ENCODE assay signal across 25 cellular contexts in the genomic region with DNA sequence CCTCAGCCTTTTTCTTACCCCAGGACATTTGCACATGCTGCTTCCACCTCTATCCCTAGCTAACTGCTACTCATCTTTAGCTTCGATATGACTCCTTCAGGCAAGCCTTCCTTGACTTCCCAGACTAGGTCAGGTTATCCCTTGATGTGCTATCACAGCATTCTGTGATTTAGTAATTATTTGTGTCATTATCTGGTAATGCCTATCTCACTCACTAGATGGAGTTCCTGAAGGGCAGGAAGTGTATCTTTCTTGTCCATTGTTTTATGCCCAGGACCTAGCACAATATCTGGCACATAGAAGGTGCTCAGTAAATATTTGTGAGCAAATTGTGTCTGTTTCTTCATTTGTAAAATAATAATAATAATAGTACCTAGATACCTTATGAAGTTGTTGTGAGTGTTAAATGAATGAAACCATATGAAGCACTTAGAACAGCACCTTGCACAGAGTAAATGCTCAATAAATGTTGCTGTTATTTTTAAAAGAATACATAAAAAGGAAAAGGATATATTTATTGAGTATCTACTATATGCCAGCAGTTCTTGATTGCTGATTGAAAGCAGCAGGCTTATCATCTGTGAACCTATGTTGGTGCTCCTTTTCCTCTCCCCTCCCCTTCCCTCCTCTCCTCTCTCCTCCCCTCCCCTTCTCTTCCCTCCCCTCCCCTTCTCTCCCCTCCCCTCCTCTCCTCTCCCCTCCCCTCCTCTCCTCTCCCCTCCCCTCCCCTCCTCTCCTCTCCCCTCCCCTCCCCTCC. TPM values are rescaled to one million over a fixed set of nuclear protein-coding genes. Genes with fewer than 3 reads are reported as not detected.
A peak's percentile ranks its signal among the peaks of the same experiment; 100 is the strongest.
DNase-seq lines count a peak whose midpoint lies in the region; ATAC-seq and TF ChIP-seq lines count a peak whose summit lies in the region.
"Had no signal": no experiment of that assay in that cellular context is flagged by ENCODE, and none has a peak within 500 bp of the region (broad histone marks: within the 10 kb centered on the region; RNA-seq: fewer than 3 reads in every experiment).

No MANE protein-coding gene starts in this region.

- H3K36me3 Mint-ChIP-seq in T-helper 1 cell treated with Interleukin-12 subunit alpha and Interleukin-12 subunit beta and Interleukin-4 antibody, amounts not matched to agents 30 μg/mL and 1 μg/mL, for 36 hours (ENCODE audit: low read depth): peaks cover 35% of the 10 kb centered on the region

- peaks cover 8% of the 10 kb centered on the region for H3K4me1 Mint-ChIP-seq in T-helper 1 cell treated with Interleukin-12 subunit alpha and Interleukin-12 subunit beta and Interleukin-4 antibody, amounts not matched to agents 30 μg/mL and 1 μg/mL, for 36 hours (ENCODE audit: low read depth)

- no peaks in the 10 kb centered on the region for H3K9me3 Mint-ChIP-seq in T-helper 1 cell treated with Interleukin-12 subunit alpha and Interleukin-12 subunit beta and Interleukin-4 antibody, amounts not matched to agents 30 μg/mL and 1 μg/mL, for 36 hours
- H3K9me3 Mint-ChIP-seq: activated naive CD8-positive, alpha-beta T cell treated with anti-CD3 and anti-CD28 coated beads, Interleukin-2, amount 10 ng/mL, durations not matched to agents 7 days and 5 days; immature natural killer cell had no signal

- H3K27me3 ChIP-seq in Panc1 (ENCODE audit: control insufficient read depth, insufficient read depth, low read length): no peaks in the 10 kb centered on the region
- H3K27me3 ChIP-seq: gastroesophageal sphincter had no signal

- no peak overlapping the region for H3K4me3 Mint-ChIP-seq in T-helper 1 cell treated with Interleukin-12 subunit alpha and Interleukin-12 subunit beta and Interleukin-4 antibody, amounts not matched to agents 30 μg/mL and 1 μg/mL, for 36 hours
- H3K4me3 Mint-ChIP-seq: activated naive CD8-positive, alpha-beta T cell treated with anti-CD3 and anti-CD28 coated beads, Interleukin-2, amount 10 ng/mL, durations not matched to agents 7 days and 5 days; immature natural killer cell; memory B cell had no signal

- H3K36me3 ChIP-seq in Panc1 (ENCODE audit: control insufficient read depth, insufficient read depth, low read length): no peaks in the 10 kb centered on the region; the same call in 1 of the 2 replicates

- ATAC-seq in Panc1: peak; percentile 53; the same call in 1 of the 2 replicates
- ATAC-seq in HG03139 (IDR thresholded peaks at IDR 0.05; ENCODE audit: unreplicated experiment): no peak
- ATAC-seq: gastroesophageal sphincter, psoas muscle had no signal

- DNase-seq in T-helper 1 cell (no peak), Panc1 (ENCODE audit: low read depth, low spot score) (no peak), fibroblast of mammary gland (ENCODE audit: low read depth) (no peak), foreskin melanocyte (no peak)
- DNase-seq in stimulated activated CD8-positive, alpha-beta memory T cell treated with anti-CD3 and anti-CD28 coated beads, Interleukin-4, amount 100 ng/mL, for 48 hours: no peak
- DNase-seq: activated CD4-positive, alpha-beta T cell treated with anti-CD3 and anti-CD28 coated beads for 1 hour; activated naive CD8-positive, alpha-beta T cell treated with anti-CD3 and anti-CD28 coated beads, Interleukin-2, amount 10 ng/mL, durations not matched to agents 7 days and 5 days; DMS53; GF-D8; GM23248; hippocampal formation; immature natural killer cell; NCI-H2081 treated with DMSO at 0.1 percent for 48 hours; NCI-H446; psoas muscle; SHP77; trophoblast cell had no signal

- no TSS peak for BruUV-seq in Panc1 (replicated peaks; lab: Mats Ljungman, UMichigan)

- TF ChIP-seq CTCF in GM12873 (IDR thresholded peaks at IDR 0.05; ENCODE audit: insufficient read depth, low read depth, low read length, missing control alignments) (peak; percentile 14), Panc1 (IDR thresholded peaks at IDR 0.05) (peak; percentile 32), fibroblast of mammary gland (conservative IDR thresholded peaks at IDR 0.05; ENCODE audit: control insufficient read depth, insufficient read depth, low read depth, low read length) (peak; percentile 15)

- CTCF ChIA-PET in Panc1 (lab: Charles Lee): interaction anchor here (0.6 kb wide), 1 partner anchor 18 kb away, joined by 3 read pairs; no protein-coding TSS in a partner anchor

- POLR2A ChIA-PET in Panc1 (lab: Charles Lee): no interaction called here

- H3K27ac ChIP-seq in Panc1 (ENCODE audit: low read length): no peak overlapping the region
- H3K27ac ChIP-seq: 22Rv1, epithelial cell of prostate, gastroesophageal sphincter, GM23248, HL-60, psoas muscle had no signal

- H3K4me3 ChIP-seq in Panc1 (ENCODE audit: low read depth in 2 of 2, low read length in 2 of 2) (no peak overlapping the region), fibroblast of mammary gland (ENCODE audit: control insufficient read depth, low read depth, low read length) (no peak overlapping the region)
- H3K4me3 ChIP-seq: gastroesophageal sphincter, GM23248, psoas muscle had no signal

- in situ Hi-C loops in Panc1 (cut with HindIII; ENCODE audit: low pct_unique_long_range_greater_than_20kb, low sequenced_read_pairs): no loop called here

- no peaks in the 10 kb centered on the region for H3K9me3 ChIP-seq in Panc1 (ENCODE audit: control insufficient read depth, insufficient read depth, low read depth, low read length)
- H3K9me3 ChIP-seq: gastroesophageal sphincter, psoas muscle had no signal

- H3K27me3 Mint-ChIP-seq in T-helper 1 cell treated with Interleukin-12 subunit alpha and Interleukin-12 subunit beta and Interleukin-4 antibody, amounts not matched to agents 30 μg/mL and 1 μg/mL, for 36 hours (ENCODE audit: low read depth): no peaks in the 10 kb centered on the region
- H3K27me3 Mint-ChIP-seq: activated naive CD8-positive, alpha-beta T cell treated with anti-CD3 and anti-CD28 coated beads, Interleukin-2, amount 10 ng/mL, durations not matched to agents 7 days and 5 days; memory B cell had no signal

- H3K4me1 ChIP-seq in Panc1 (ENCODE audit: control insufficient read depth, insufficient read depth, low read length): no peaks in the 10 kb centered on the region
- H3K4me1 ChIP-seq: gastroesophageal sphincter had no signal

- H3K27ac Mint-ChIP-seq in T-helper 1 cell treated with Interleukin-12 subunit alpha and Interleukin-12 subunit beta and Interleukin-4 antibody, amounts not matched to agents 30 μg/mL and 1 μg/mL, for 36 hours: peak overlapping the region; percentile 18
- H3K27ac Mint-ChIP-seq: activated naive CD8-positive, alpha-beta T cell treated with anti-CD3 and anti-CD28 coated beads, Interleukin-2, amount 10 ng/mL, durations not matched to agents 7 days and 5 days; memory B cell had no signal

- intact Hi-C loops in Panc1 (cut with micrococcal nuclease; ENCODE audit: unreplicated experiment): no loop called here

RNA-seq across cellular contexts. Expression of gene SQOR, which starts 31.5 kb away (rescaled TPM):
- 62.2 TPM for total RNA-seq in Panc1 (2021; ENCODE audit: unreplicated experiment)
- polyA plus RNA-seq in Panc1 (2012; ENCODE audit: insufficient read length): 49.9 TPM
